In genomic region chr5:156444737-156445136, GRCh38 we compare ENCODE assay signal across 25 cellular contexts.
"Had no signal": no experiment of that assay in that cellular context is flagged by ENCODE, and none has a peak within 500 bp of the region (broad histone marks: within the 10 kb centered on the region; RNA-seq: fewer than 3 reads in every experiment).

No MANE protein-coding gene starts in this region.

- ATAC-seq: activated CD4-positive, alpha-beta T cell treated with anti-CD3 and anti-CD28 coated beads for 36 hours; activated CD8-positive, alpha-beta memory T cell treated with anti-CD3 and anti-CD28 coated beads, Interleukin-2, amount 10 ng/mL, durations not matched to agents 7 days and 5 days; activated CD8-positive, alpha-beta T cell treated with anti-CD3 and anti-CD28 coated beads, Interleukin-2, amount 10 ng/mL, durations not matched to agents 7 days and 5 days; body of pancreas; heart right ventricle; naive thymus-derived CD4-positive, alpha-beta T cell; stimulated activated memory B cell treated with anti-CD40 and anti-IgM and Interleukin-4, amounts not matched to agents 10 μg/mL and 1 μg/mL and 100 μg/mL, for 72 hours; stimulated activated naive CD8-positive, alpha-beta T cell treated with anti-CD3 and anti-CD28 coated beads, Interleukin-15, amount 100 ng/mL, for 72 hours had no signal

- H3K4me3 Mint-ChIP-seq: activated CD4-positive, alpha-beta T cell treated with anti-CD3 and anti-CD28 coated beads for 36 hours; activated CD8-positive, alpha-beta memory T cell treated with anti-CD3 and anti-CD28 coated beads, Interleukin-2, amount 10 ng/mL, durations not matched to agents 7 days and 5 days; activated CD8-positive, alpha-beta T cell treated with anti-CD3 and anti-CD28 coated beads, Interleukin-2, amount 10 ng/mL, durations not matched to agents 7 days and 5 days; activated naive CD4-positive, alpha-beta T cell treated with anti-CD3 and anti-CD28 coated beads, Interleukin-2, amount 50 U/mL, for 24 hours; mesothelial cell of epicardium; naive thymus-derived CD4-positive, alpha-beta T cell; stimulated activated memory B cell treated with anti-CD40 and anti-IgM and Interleukin-4, amounts not matched to agents 10 μg/mL and 1 μg/mL and 100 μg/mL, for 72 hours; stimulated activated naive CD8-positive, alpha-beta T cell treated with anti-CD3 and anti-CD28 coated beads, Interleukin-15, amount 100 ng/mL, for 72 hours; type B pancreatic cell had no signal

- H3K27me3 ChIP-seq: body of pancreas, esophagus squamous epithelium, heart right ventricle, right atrium auricular region, uterus had no signal

- H3K9me3 Mint-ChIP-seq: activated naive CD4-positive, alpha-beta T cell treated with anti-CD3 and anti-CD28 coated beads, Interleukin-2, amount 50 U/mL, for 24 hours; activated T-helper 2 cell treated with anti-CD3 and anti-CD28 coated beads, Interferon-gamma antibody, Interleukin-2, Interleukin-4, amounts not matched to agents 10 μg/mL and 5 μg/mL and 100 μg/mL, durations not matched to agents 14 hours and 24 hours and 36 hours; stimulated activated memory B cell treated with anti-CD40 and anti-IgM and Interleukin-4, amounts not matched to agents 10 μg/mL and 1 μg/mL and 100 μg/mL, for 72 hours; stimulated activated naive CD8-positive, alpha-beta T cell treated with anti-CD3 and anti-CD28 coated beads, Interleukin-15, amount 100 ng/mL, for 72 hours; type B pancreatic cell had no signal

- H3K27ac Mint-ChIP-seq: activated CD4-positive, alpha-beta T cell treated with anti-CD3 and anti-CD28 coated beads for 36 hours; activated CD8-positive, alpha-beta memory T cell treated with anti-CD3 and anti-CD28 coated beads, Interleukin-2, amount 10 ng/mL, durations not matched to agents 7 days and 5 days; activated CD8-positive, alpha-beta T cell treated with anti-CD3 and anti-CD28 coated beads, Interleukin-2, amount 10 ng/mL, durations not matched to agents 7 days and 5 days; activated naive CD4-positive, alpha-beta T cell treated with anti-CD3 and anti-CD28 coated beads, Interleukin-2, amount 50 U/mL, for 24 hours; activated T-helper 2 cell treated with anti-CD3 and anti-CD28 coated beads, Interferon-gamma antibody, Interleukin-2, Interleukin-4, amounts not matched to agents 10 μg/mL and 5 μg/mL and 100 μg/mL, durations not matched to agents 14 hours and 24 hours and 36 hours; naive thymus-derived CD4-positive, alpha-beta T cell; stimulated activated memory B cell treated with anti-CD40 and anti-IgM and Interleukin-4, amounts not matched to agents 10 μg/mL and 1 μg/mL and 100 μg/mL, for 72 hours; stimulated activated naive CD8-positive, alpha-beta T cell treated with anti-CD3 and anti-CD28 coated beads, Interleukin-15, amount 100 ng/mL, for 72 hours; type B pancreatic cell had no signal

- DNase-seq: activated CD4-positive, alpha-beta T cell treated with anti-CD3 and anti-CD28 coated beads for 36 hours; activated CD4-positive, CD25-positive, alpha-beta regulatory T cell; activated CD8-positive, alpha-beta memory T cell treated with anti-CD3 and anti-CD28 coated beads, Interleukin-2, amount 10 ng/mL, durations not matched to agents 7 days and 5 days; activated CD8-positive, alpha-beta T cell treated with anti-CD3 and anti-CD28 coated beads, Interleukin-2, amount 10 ng/mL, durations not matched to agents 7 days and 5 days; activated T-cell treated with anti-CD3 and anti-CD28 coated beads, Interleukin-2, amount 50 U/mL, for 48 hours; body of pancreas; dermis blood vessel endothelial cell; effector CD4-positive, alpha-beta T cell; esophagus squamous epithelium; heart right ventricle; naive thymus-derived CD4-positive, alpha-beta T cell; stimulated activated CD4-positive, alpha-beta T cell treated with anti-CD3 and anti-CD28 coated beads, Interleukin-1b, Interleukin-23, amount 100 ng/mL, for 48 hours; stimulated activated CD4-positive, alpha-beta T cell treated with anti-CD3 and anti-CD28 coated beads, Interleukin-4, amount 100 ng/mL, for 4 hours; stimulated activated CD8-positive, alpha-beta memory T cell treated with anti-CD3 and anti-CD28 coated beads, Interleukin-4, amount 100 ng/mL, for 48 hours; stimulated activated naive CD8-positive, alpha-beta T cell treated with anti-CD3 and anti-CD28 coated beads, Interleukin-15, amount 100 ng/mL, for 72 hours; substantia nigra; uterus had no signal

- H3K4me2 ChIP-seq: smooth muscle cell had no signal

- H3K36me3 ChIP-seq: esophagus squamous epithelium, heart right ventricle, right atrium auricular region, uterus had no signal

- H3K4me3 ChIP-seq: body of pancreas, esophagus squamous epithelium, heart right ventricle, right atrium auricular region, smooth muscle cell, uterus had no signal

- H3K27ac ChIP-seq: body of pancreas, epithelial cell of prostate, esophagus squamous epithelium, heart right ventricle, right atrium auricular region, uterus had no signal

- H3K4me1 Mint-ChIP-seq: activated CD4-positive, alpha-beta T cell treated with anti-CD3 and anti-CD28 coated beads for 36 hours; activated CD8-positive, alpha-beta memory T cell treated with anti-CD3 and anti-CD28 coated beads, Interleukin-2, amount 10 ng/mL, durations not matched to agents 7 days and 5 days; activated naive CD4-positive, alpha-beta T cell treated with anti-CD3 and anti-CD28 coated beads, Interleukin-2, amount 50 U/mL, for 24 hours; stimulated activated memory B cell treated with anti-CD40 and anti-IgM and Interleukin-4, amounts not matched to agents 10 μg/mL and 1 μg/mL and 100 μg/mL, for 72 hours; stimulated activated naive CD8-positive, alpha-beta T cell treated with anti-CD3 and anti-CD28 coated beads, Interleukin-15, amount 100 ng/mL, for 72 hours had no signal

- H3K4me1 ChIP-seq: body of pancreas, esophagus squamous epithelium, uterus had no signal

- H3K36me3 Mint-ChIP-seq: activated CD8-positive, alpha-beta memory T cell treated with anti-CD3 and anti-CD28 coated beads, Interleukin-2, amount 10 ng/mL, durations not matched to agents 7 days and 5 days; activated naive CD4-positive, alpha-beta T cell treated with anti-CD3 and anti-CD28 coated beads, Interleukin-2, amount 50 U/mL, for 24 hours; mesothelial cell of epicardium; naive thymus-derived CD4-positive, alpha-beta T cell; stimulated activated memory B cell treated with anti-CD40 and anti-IgM and Interleukin-4, amounts not matched to agents 10 μg/mL and 1 μg/mL and 100 μg/mL, for 72 hours; type B pancreatic cell had no signal

- H3K9me3 ChIP-seq: body of pancreas, esophagus squamous epithelium, heart right ventricle, right atrium auricular region, uterus had no signal
